Comparison of ENCODE assay signal across 10 cellular contexts in the genomic region with DNA sequence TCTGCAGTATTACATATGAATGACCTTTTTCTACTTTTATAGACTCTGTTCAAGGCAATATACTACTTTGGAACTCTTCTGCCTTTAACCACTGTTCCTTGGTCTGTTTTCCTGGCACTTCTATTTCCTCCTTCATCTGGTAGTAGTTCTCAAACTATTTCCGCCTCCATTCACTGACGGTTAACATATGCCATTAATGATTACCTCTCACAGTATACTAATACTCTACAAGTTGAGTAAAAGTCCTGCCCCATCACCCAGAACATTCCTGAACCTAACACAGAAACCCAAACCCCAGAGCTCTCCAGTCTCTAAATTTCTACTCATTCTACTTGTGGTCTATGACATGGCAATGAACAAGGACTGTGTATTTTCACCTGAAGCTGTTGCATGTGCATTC. TPM values are rescaled to one million over a fixed set of nuclear protein-coding genes. Genes with fewer than 3 reads are reported as not detected.
DNase-seq lines count a peak whose midpoint lies in the region; ATAC-seq and TF ChIP-seq lines count a peak whose summit lies in the region.
"Had no signal": no experiment of that assay in that cellular context is flagged by ENCODE, and none has a peak within 500 bp of the region (broad histone marks: within the 10 kb centered on the region; RNA-seq: fewer than 3 reads in every experiment).

No MANE protein-coding gene starts in this region.

- H3K4me3 ChIP-seq in ACC112 (ENCODE audit: low read depth, low read length) (0 out of 2 replicates have a peak overlapping the region, but pooled peaks have one; percentile 22), mucosa of rectum (ENCODE audit: low read length in 2 of 2) (peak overlapping the region in 1 of 2 donors; percentile 31)
- H3K4me3 ChIP-seq: spleen had no signal

- no peaks in the 10 kb centered on the region for H3K36me3 ChIP-seq in ACC112 (ENCODE audit: insufficient read depth, low read length)
- H3K36me3 ChIP-seq in mucosa of rectum (ENCODE audit: control insufficient read depth in 2 of 2, insufficient read depth in 2 of 2, low read length in 2 of 2): no peaks in the 10 kb centered on the region
- H3K36me3 ChIP-seq: spleen had no signal

- no peaks in the 10 kb centered on the region for H3K9me3 ChIP-seq in mucosa of rectum (ENCODE audit: control insufficient read depth in 2 of 2, low read length in 2 of 2)
- H3K9me3 ChIP-seq: spleen had no signal

- DNase-seq in Calu3: peak; percentile 23
- no peak for DNase-seq in activated naive CD8-positive, alpha-beta T cell treated with anti-CD3 and anti-CD28 coated beads, Interleukin-2, amount 50 U/mL, for 24 hours
- no peak for DNase-seq in effector CD4-positive, alpha-beta T cell
- no peak for DNase-seq in activated CD4-positive, CD25-positive, alpha-beta regulatory T cell treated with anti-CD3 and anti-CD28 coated beads, Interleukin-2, amount 50 U/mL, for 72 hours
- DNase-seq in T-cell: no peak
- no peak for DNase-seq in stimulated activated CD4-positive, alpha-beta T cell treated with anti-CD3 and anti-CD28 coated beads, Interleukin-2, amount 100 ng/mL, for 48 hours
- DNase-seq: EL, spleen had no signal

- H3K27me3 ChIP-seq in ACC112 (ENCODE audit: insufficient read depth, low read length): no peaks in the 10 kb centered on the region
- H3K27me3 ChIP-seq in mucosa of rectum (ENCODE audit: control insufficient read depth in 2 of 2, insufficient read depth in 2 of 2, low read length in 2 of 2): no peaks in the 10 kb centered on the region
- H3K27me3 ChIP-seq: spleen had no signal

- no peaks in the 10 kb centered on the region for H3K9me3 Mint-ChIP-seq in Calu3 (ENCODE audit: low read depth, unreplicated experiment)
- no peaks in the 10 kb centered on the region for H3K9me3 Mint-ChIP-seq in activated naive CD8-positive, alpha-beta T cell treated with anti-CD3 and anti-CD28 coated beads, Interleukin-2, amount 50 U/mL, for 24 hours
- H3K9me3 Mint-ChIP-seq in T-cell: no peaks in the 10 kb centered on the region

- no TSS peak for BruUV-seq in Calu3 (replicated peaks; lab: Mats Ljungman, UMichigan)

- H3K79me2 ChIP-seq in ACC112 (ENCODE audit: control insufficient read depth, insufficient read depth, low read length, unreplicated experiment): peaks cover 93% of the 10 kb centered on the region

- H3K27me3 Mint-ChIP-seq in Calu3 (ENCODE audit: unreplicated experiment): no peaks in the 10 kb centered on the region
- H3K27me3 Mint-ChIP-seq in activated naive CD8-positive, alpha-beta T cell treated with anti-CD3 and anti-CD28 coated beads, Interleukin-2, amount 50 U/mL, for 24 hours: no peaks in the 10 kb centered on the region
- H3K27me3 Mint-ChIP-seq in T-cell: no peaks in the 10 kb centered on the region

- no peak overlapping the region for H3K27ac ChIP-seq in ACC112 (ENCODE audit: low read depth, low read length)
- peak overlapping the region; percentile 70 to 78 for H3K27ac ChIP-seq in mucosa of rectum (ENCODE audit: low read depth in 2 of 2, low read length in 2 of 2)
- H3K27ac ChIP-seq: spleen had no signal

- no peak for ATAC-seq in activated naive CD8-positive, alpha-beta T cell treated with anti-CD3 and anti-CD28 coated beads, Interleukin-2, amount 50 U/mL, for 24 hours
- ATAC-seq in T-cell (replicated peaks in 1 of 4): no peak

- TF ChIP-seq CTCF in Calu3 (IDR thresholded peaks at IDR 0.05; ENCODE audit: unreplicated experiment): no peak

- H3K4me1 ChIP-seq in ACC112 (ENCODE audit: control insufficient read depth, insufficient read depth, low read length, unreplicated experiment) (peaks cover 36% of the 10 kb centered on the region), mucosa of rectum (ENCODE audit: control insufficient read depth in 2 of 2, insufficient read depth in 2 of 2, low read length in 2 of 2) (peaks cover 18 to 27% of the 10 kb centered on the region in 2 donors)

- CTCF ChIA-PET in Calu3 (lab: Charles Lee): no interaction called here
- CTCF ChIA-PET in T-cell (lab: Charles Lee): no interaction called here

- POLR2A ChIA-PET in T-cell (lab: Charles Lee): no interaction called here

- H3K9ac ChIP-seq in mucosa of rectum (ENCODE audit: low read depth in 1 of 2, low read length in 2 of 2): peak overlapping the region in 1 of 2 donors; percentile 24

- H3K4me3 Mint-ChIP-seq in Calu3 (ENCODE audit: low read depth, unreplicated experiment): peak overlapping the region; percentile 94
- no peak overlapping the region for H3K4me3 Mint-ChIP-seq in activated naive CD8-positive, alpha-beta T cell treated with anti-CD3 and anti-CD28 coated beads, Interleukin-2, amount 50 U/mL, for 24 hours
- H3K4me3 Mint-ChIP-seq in T-cell: no peak overlapping the region

- intact Hi-C loops in Calu3 (cut with micrococcal nuclease; ENCODE audit: unreplicated experiment): loop anchor here (2.0 kb wide), 1 partner anchor 100 kb away; no protein-coding TSS in a partner anchor

- H3K27ac Mint-ChIP-seq in Calu3 (ENCODE audit: unreplicated experiment): peak overlapping the region; percentile 84
- H3K27ac Mint-ChIP-seq in activated naive CD8-positive, alpha-beta T cell treated with anti-CD3 and anti-CD28 coated beads, Interleukin-2, amount 50 U/mL, for 24 hours: peak overlapping the region; percentile 45
- peak overlapping the region in 1 of 2 donors; percentile 19 for H3K27ac Mint-ChIP-seq in T-cell

- H3K36me3 Mint-ChIP-seq in Calu3 (ENCODE audit: insufficient read depth, unreplicated experiment): peaks cover 82% of the 10 kb centered on the region
- H3K36me3 Mint-ChIP-seq in activated naive CD8-positive, alpha-beta T cell treated with anti-CD3 and anti-CD28 coated beads, Interleukin-2, amount 50 U/mL, for 24 hours (ENCODE audit: low read depth): peaks cover 6% of the 10 kb centered on the region
- peaks cover 15% of the 10 kb centered on the region for H3K36me3 Mint-ChIP-seq in T-cell

- H3K4me1 Mint-ChIP-seq in Calu3 (ENCODE audit: low read depth, unreplicated experiment): peaks cover 38% of the 10 kb centered on the region
- H3K4me1 Mint-ChIP-seq in activated naive CD8-positive, alpha-beta T cell treated with anti-CD3 and anti-CD28 coated beads, Interleukin-2, amount 50 U/mL, for 24 hours: peaks cover 46% of the 10 kb centered on the region
- peaks cover 52 to 62% (median 58%) of the 10 kb centered on the region in 3 donors for H3K4me1 Mint-ChIP-seq in T-cell

- no peak overlapping the region for H2AFZ ChIP-seq in ACC112 (ENCODE audit: low read length, unreplicated experiment)

RNA-seq across cellular contexts. Expression of gene GFPT1, which starts 4.5 kb away (rescaled TPM):
- total RNA-seq in Calu3 (2022) (98.0 and 110 TPM in 2 replicates), T-cell (10 to 100 TPM; 14.9 to 22.1 (median 19.8) TPM)

RNA-seq across cellular contexts. Expression of gene NFU1, which starts 54.7 kb away (rescaled TPM):
- total RNA-seq in Calu3 (2022): 21.7 and 23.4 TPM in 2 replicates
- 10 to 100 TPM; 20.6 to 31.9 (median 22.5) TPM for total RNA-seq in T-cell
